ENCODE assay signal across 8 cellular contexts in genomic region chr14:35034944-35035554, GRCh38. TPM values are rescaled to one million over a fixed set of nuclear protein-coding genes. Genes with fewer than 3 reads are reported as not detected.
A peak's percentile ranks its signal among the peaks of the same experiment; 100 is the strongest.
DNase-seq lines count a peak whose midpoint lies in the region; ATAC-seq, FAIRE-seq and TF ChIP-seq lines count a peak whose summit lies in the region.
"Not testable (repeated sequence)": the region's sequence is repeated elsewhere in the genome, so short reads cannot be mapped to it uniquely, and the experiment has no call there.

No MANE protein-coding gene starts in this region.

- H3K27ac ChIP-seq in liver (ENCODE audit: low read depth in 1 of 2, low read length in 2 of 2); small intestine (ENCODE audit: low read depth in 1 of 2, low read length in 1 of 2): not testable (repeated sequence)

- not testable (repeated sequence) for H3K9ac ChIP-seq in liver (ENCODE audit: low read depth in 1 of 2, low read length in 2 of 2)

- not testable (repeated sequence) for H3K27me3 ChIP-seq in liver (ENCODE audit: control insufficient read depth in 4 of 4, insufficient read depth in 4 of 4, low read length in 3 of 4); small intestine (ENCODE audit: control insufficient read depth in 2 of 2, insufficient read depth in 2 of 2, low read length in 2 of 2)

- H3K4me3 Mint-ChIP-seq in activated CD8-positive, alpha-beta T cell treated with anti-CD3 and anti-CD28 coated beads, Interleukin-2, amount 10 ng/mL, durations not matched to agents 7 days and 5 days; activated naive CD8-positive, alpha-beta T cell treated with anti-CD3 and anti-CD28 coated beads, Interleukin-2, amount 10 ng/mL, durations not matched to agents 7 days and 5 days; stimulated activated naive B cell treated with anti-CD40 and anti-IgM and Interleukin-4, amounts not matched to agents 10 μg/mL and 1 μg/mL and 100 μg/mL, for 72 hours: not testable (repeated sequence)

- intact Hi-C loops in left colon (cut with DNase I, micrococcal nuclease) = not testable (repeated sequence)

- peak in 1 of 2 donors; percentile 18 for TF ChIP-seq RAD21 in liver (IDR thresholded peaks at IDR 0.05)

- not testable (repeated sequence) for ATAC-seq in activated CD8-positive, alpha-beta T cell treated with anti-CD3 and anti-CD28 coated beads, Interleukin-2, amount 10 ng/mL, durations not matched to agents 7 days and 5 days; activated naive CD8-positive, alpha-beta T cell treated with anti-CD3 and anti-CD28 coated beads, Interleukin-2, amount 10 ng/mL, durations not matched to agents 7 days and 5 days (ENCODE audit: low read depth)
- ATAC-seq in left colon = peak; percentile 63
- ATAC-seq in stimulated activated naive B cell treated with anti-CD40 and anti-IgM and Interleukin-4, amounts not matched to agents 10 μg/mL and 1 μg/mL and 100 μg/mL, for 72 hours (replicated peaks) = peak; percentile 39 to 63

- POLR2A ChIA-PET in activated CD8-positive, alpha-beta T cell treated with anti-CD3 and anti-CD28 coated beads, Interleukin-2, amount 10 ng/mL, durations not matched to agents 7 days and 5 days (lab: Charles Lee); activated naive CD8-positive, alpha-beta T cell treated with anti-CD3 and anti-CD28 coated beads, Interleukin-2, amount 10 ng/mL, durations not matched to agents 7 days and 5 days (lab: Charles Lee): not testable (repeated sequence)

- H3K4me1 ChIP-seq in liver (ENCODE audit: control insufficient read depth in 4 of 4, insufficient read depth in 4 of 4, low read length in 3 of 4); small intestine (ENCODE audit: control insufficient read depth in 2 of 2, insufficient read depth in 1 of 2, low read depth in 1 of 2, low read length in 1 of 2): not testable (repeated sequence)

- 67% methylated on average over 5 of the region's 5 CpGs for WGBS in liver
- 41 to 76% (median 61%) methylated on average over 5 of the region's 5 CpGs for WGBS in small intestine, 3 donors

- DNase-seq in GM12865 (ENCODE audit: low read depth) = peak; percentile 44
- peak; percentile 11 to 36 for DNase-seq in NCI-H526 (lab: John Stamatoyannopoulos, UW)
- not testable (repeated sequence) for DNase-seq in activated CD8-positive, alpha-beta T cell treated with anti-CD3 and anti-CD28 coated beads, Interleukin-2, amount 10 ng/mL, durations not matched to agents 7 days and 5 days; activated naive CD8-positive, alpha-beta T cell treated with anti-CD3 and anti-CD28 coated beads, Interleukin-2, amount 10 ng/mL, durations not matched to agents 7 days and 5 days; left colon; stimulated activated naive B cell treated with anti-CD40 and anti-IgM and Interleukin-4, amounts not matched to agents 10 μg/mL and 1 μg/mL and 100 μg/mL, for 72 hours
- peak; percentile 80 for DNase-seq in small intestine

- not testable (repeated sequence) for TF ChIP-seq CTCF in GM12865 (IDR thresholded peaks at IDR 0.05; ENCODE audit: insufficient read depth, low read depth, low read length, missing control alignments); liver (IDR thresholded peaks at IDR 0.05; ENCODE audit: low read depth, low read length, missing input control)

- CTCF ChIA-PET in activated CD8-positive, alpha-beta T cell treated with anti-CD3 and anti-CD28 coated beads, Interleukin-2, amount 10 ng/mL, durations not matched to agents 7 days and 5 days (lab: Charles Lee) = not testable (repeated sequence)

- not testable (repeated sequence) for H3K9me3 ChIP-seq in liver (ENCODE audit: control insufficient read depth in 4 of 4, low read length in 3 of 4); small intestine (ENCODE audit: control insufficient read depth, low read depth)

- FAIRE-seq in small intestine (lab: Jason Lieb, UNC) = not testable (repeated sequence)

- not testable (repeated sequence) for H3K27me3 Mint-ChIP-seq in activated CD8-positive, alpha-beta T cell treated with anti-CD3 and anti-CD28 coated beads, Interleukin-2, amount 10 ng/mL, durations not matched to agents 7 days and 5 days (ENCODE audit: low read depth); activated naive CD8-positive, alpha-beta T cell treated with anti-CD3 and anti-CD28 coated beads, Interleukin-2, amount 10 ng/mL, durations not matched to agents 7 days and 5 days; stimulated activated naive B cell treated with anti-CD40 and anti-IgM and Interleukin-4, amounts not matched to agents 10 μg/mL and 1 μg/mL and 100 μg/mL, for 72 hours

- peak overlapping the region; percentile 23 for H3K27ac Mint-ChIP-seq in activated CD8-positive, alpha-beta T cell treated with anti-CD3 and anti-CD28 coated beads, Interleukin-2, amount 10 ng/mL, durations not matched to agents 7 days and 5 days
- H3K27ac Mint-ChIP-seq in activated naive CD8-positive, alpha-beta T cell treated with anti-CD3 and anti-CD28 coated beads, Interleukin-2, amount 10 ng/mL, durations not matched to agents 7 days and 5 days = peak overlapping the region; percentile 7
- peak overlapping the region; percentile 37 for H3K27ac Mint-ChIP-seq in stimulated activated naive B cell treated with anti-CD40 and anti-IgM and Interleukin-4, amounts not matched to agents 10 μg/mL and 1 μg/mL and 100 μg/mL, for 72 hours

- not testable (repeated sequence) for H3K9me3 Mint-ChIP-seq in activated CD8-positive, alpha-beta T cell treated with anti-CD3 and anti-CD28 coated beads, Interleukin-2, amount 10 ng/mL, durations not matched to agents 7 days and 5 days (ENCODE audit: insufficient read depth)
- peaks cover 16% of the 10 kb centered on the region for H3K9me3 Mint-ChIP-seq in activated naive CD8-positive, alpha-beta T cell treated with anti-CD3 and anti-CD28 coated beads, Interleukin-2, amount 10 ng/mL, durations not matched to agents 7 days and 5 days
- H3K9me3 Mint-ChIP-seq in stimulated activated naive B cell treated with anti-CD40 and anti-IgM and Interleukin-4, amounts not matched to agents 10 μg/mL and 1 μg/mL and 100 μg/mL, for 72 hours = peaks cover 7 to 14% of the 10 kb centered on the region in 2 donors

- H3K36me3 ChIP-seq in liver (ENCODE audit: control insufficient read depth in 4 of 4, insufficient read depth in 3 of 4, low read depth in 1 of 4, low read length in 3 of 4) = peaks cover 5 to 13% (median 7%) of the 10 kb centered on the region in 4 donors
- H3K36me3 ChIP-seq in small intestine (ENCODE audit: control insufficient read depth in 2 of 2, insufficient read depth in 2 of 2, low read length in 2 of 2) = not testable (repeated sequence)

- not testable (repeated sequence) for H3K4me3 ChIP-seq in GM12865 (ENCODE audit: low read depth, low read length); liver (ENCODE audit: low read depth in 1 of 3, low read length in 3 of 3); small intestine (ENCODE audit: low read depth in 1 of 2, low read length in 2 of 2)

- peaks cover 30% of the 10 kb centered on the region for H3K36me3 Mint-ChIP-seq in activated CD8-positive, alpha-beta T cell treated with anti-CD3 and anti-CD28 coated beads, Interleukin-2, amount 10 ng/mL, durations not matched to agents 7 days and 5 days (ENCODE audit: low read depth)
- peaks cover 40% of the 10 kb centered on the region for H3K36me3 Mint-ChIP-seq in activated naive CD8-positive, alpha-beta T cell treated with anti-CD3 and anti-CD28 coated beads, Interleukin-2, amount 10 ng/mL, durations not matched to agents 7 days and 5 days
- H3K36me3 Mint-ChIP-seq in stimulated activated naive B cell treated with anti-CD40 and anti-IgM and Interleukin-4, amounts not matched to agents 10 μg/mL and 1 μg/mL and 100 μg/mL, for 72 hours = peaks cover 32 to 40% of the 10 kb centered on the region in 2 donors

- not testable (repeated sequence) for H3K4me1 Mint-ChIP-seq in activated CD8-positive, alpha-beta T cell treated with anti-CD3 and anti-CD28 coated beads, Interleukin-2, amount 10 ng/mL, durations not matched to agents 7 days and 5 days (ENCODE audit: low read depth); activated naive CD8-positive, alpha-beta T cell treated with anti-CD3 and anti-CD28 coated beads, Interleukin-2, amount 10 ng/mL, durations not matched to agents 7 days and 5 days; stimulated activated naive B cell treated with anti-CD40 and anti-IgM and Interleukin-4, amounts not matched to agents 10 μg/mL and 1 μg/mL and 100 μg/mL, for 72 hours

TF ChIP-seq in liver, 16 proteins besides CTCF, POLR2A, EP300 and RAD21:
- peak in 1 of 2 donors; percentile 49 for TF ChIP-seq JUND (IDR thresholded peaks at IDR 0.05)
- TF ChIP-seq RXRA (IDR thresholded peaks at IDR 0.05) = peak; percentile 44 to 51
- peak; percentile 66 for TF ChIP-seq HNF4G (IDR thresholded peaks at IDR 0.05)
- TF ChIP-seq HNF4A (conservative IDR thresholded peaks at IDR 0.05) = peak; percentile 91 to 93
- TF ChIP-seq SP1 (IDR thresholded peaks at IDR 0.05) = peak; percentile 74

RNA-seq across cellular contexts. Expression of gene FAM177A1, which starts 11.0 kb away (rescaled TPM):
- total RNA-seq in activated CD8-positive, alpha-beta T cell treated with anti-CD3 and anti-CD28 coated beads, Interleukin-2, amount 10 ng/mL, durations not matched to agents 7 days and 5 days = 10 to 100 TPM; 40.5 to 41.5 TPM
- total RNA-seq in activated naive CD8-positive, alpha-beta T cell treated with anti-CD3 and anti-CD28 coated beads, Interleukin-2, amount 10 ng/mL, durations not matched to agents 7 days and 5 days = 10 to 100 TPM; 36.5 to 42.5 TPM
- total RNA-seq in left colon (100 to 1,000 TPM; 147 to 199 TPM), liver (10 to 100 TPM; 12.8 to 38.2 TPM)
- polyA plus RNA-seq in liver (10 to 100 TPM; 40.7 to 69.5 TPM), small intestine (100 to 1,000 TPM in 1 of 3 donors, 10 to 100 TPM in 2; 47.7 to 111 (median 82.4) TPM)

RNA-seq across cellular contexts. Expression of gene SRP54, which starts 52.3 kb away (rescaled TPM):
- 10 to 100 TPM; 58.6 to 61.6 TPM for total RNA-seq in activated CD8-positive, alpha-beta T cell treated with anti-CD3 and anti-CD28 coated beads, Interleukin-2, amount 10 ng/mL, durations not matched to agents 7 days and 5 days
- 10 to 100 TPM; 60.2 to 61.5 TPM for total RNA-seq in activated naive CD8-positive, alpha-beta T cell treated with anti-CD3 and anti-CD28 coated beads, Interleukin-2, amount 10 ng/mL, durations not matched to agents 7 days and 5 days
- 10 to 100 TPM; 38.3 to 43.4 TPM for total RNA-seq in left colon
- 100 to 1,000 TPM in 1 of 2 donors, 10 to 100 TPM in 1; 38.6 to 113 TPM for total RNA-seq in liver
- polyA plus RNA-seq in liver = 10 to 100 TPM; 32.6 to 38.2 TPM
- polyA plus RNA-seq in small intestine = 10 to 100 TPM; 31.3 to 38.9 (median 32.8) TPM
